9 cellular contexts compared by ENCODE assay signal in genomic region chr2:65397122-65397521, GRCh38. TPM values are rescaled to one million over a fixed set of nuclear protein-coding genes. Genes with fewer than 3 reads are reported as not detected.
DNase-seq lines count a peak whose midpoint lies in the region; ATAC-seq and TF ChIP-seq lines count a peak whose summit lies in the region.
"Had no signal": no experiment of that assay in that cellular context is flagged by ENCODE, and none has a peak within 500 bp of the region (broad histone marks: within the 10 kb centered on the region; RNA-seq: fewer than 3 reads in every experiment).

No MANE protein-coding gene starts in this region.

- intact Hi-C loops in right lobe of liver (cut with DNase I) = no loop called here

- H3K27ac Mint-ChIP-seq in T-helper 1 cell treated with Interleukin-12 subunit alpha and Interleukin-12 subunit beta and Interleukin-4 antibody, amounts not matched to agents 30 μg/mL and 1 μg/mL, for 36 hours = peak overlapping the region; percentile 13

- H3K27me3 Mint-ChIP-seq in T-helper 1 cell treated with Interleukin-12 subunit alpha and Interleukin-12 subunit beta and Interleukin-4 antibody, amounts not matched to agents 30 μg/mL and 1 μg/mL, for 36 hours (ENCODE audit: low read depth) = peaks cover 3% of the 10 kb centered on the region

- peaks cover 7% of the 10 kb centered on the region for H3K36me3 Mint-ChIP-seq in T-helper 1 cell treated with Interleukin-12 subunit alpha and Interleukin-12 subunit beta and Interleukin-4 antibody, amounts not matched to agents 30 μg/mL and 1 μg/mL, for 36 hours (ENCODE audit: low read depth)

- H4K20me1 ChIP-seq in Karpas-422 (ENCODE audit: insufficient read depth, low read depth, low read length) = peaks cover 78% of the 10 kb centered on the region

- WGBS in right lobe of liver (ENCODE audit: insufficient coverage, low coverage, low lambda C conversion rate, missing lambda C conversion rate) = 38% methylated on average over 1 of the region's 2 CpGs

- ATAC-seq in right lobe of liver (peak in 1 of 4 donors; percentile 6), HG03025 (IDR thresholded peaks at IDR 0.05; ENCODE audit: low FRiP score, unreplicated experiment) (no peak)

- H3K9me3 ChIP-seq in right lobe of liver = no peaks in the 10 kb centered on the region
- no peaks in the 10 kb centered on the region for H3K9me3 ChIP-seq in Karpas-422 (ENCODE audit: low read length)
- no peaks in the 10 kb centered on the region for H3K9me3 ChIP-seq in BE2C

- H3K4me2 ChIP-seq in Karpas-422 (ENCODE audit: low read depth, low read length, poor library complexity, severe bottlenecking) = no peak overlapping the region

- H3K27me3 ChIP-seq in right lobe of liver (no peaks in the 10 kb centered on the region), Karpas-422 (ENCODE audit: low read length) (0 out of 2 replicates have a peak, but pooled peaks cover 4% of the 10 kb centered on the region), BE2C (no peaks in the 10 kb centered on the region)

- H2AFZ ChIP-seq in Karpas-422 (ENCODE audit: low read length) = no peak overlapping the region

- TF ChIP-seq CTCF in right lobe of liver (IDR thresholded peaks at IDR 0.05) (no peak), BE2C (IDR thresholded peaks at IDR 0.05; ENCODE audit: low read depth, low read length) (no peak)

- no peaks in the 10 kb centered on the region for H3K79me2 ChIP-seq in Karpas-422 (ENCODE audit: low read length)

- H3K4me3 ChIP-seq in right lobe of liver (no peak overlapping the region), Karpas-422 (ENCODE audit: low read length) (no peak overlapping the region), BE2C (ENCODE audit: low read depth, low read length) (no peak overlapping the region)

- DNase-seq in stimulated activated CD4-positive, alpha-beta T cell treated with anti-CD3 and anti-CD28 coated beads, Interleukin-15, amount 100 ng/mL, for 24 hours = peak; percentile 36
- DNase-seq in stimulated activated CD4-positive, alpha-beta T cell treated with anti-CD3 and anti-CD28 coated beads, Interleukin-12 subunit alpha, Interleukin-12 subunit beta, amount 100 ng/mL, for 4 hours = no peak
- DNase-seq in right lobe of liver (no peak), Karpas-422 (no peak), hippocampal formation (lab: John Stamatoyannopoulos, UW) (no peak), BE2C (no peak)
- DNase-seq: stimulated activated naive CD4-positive, alpha-beta T cell had no signal

- no peaks in the 10 kb centered on the region for H3K36me3 ChIP-seq in right lobe of liver
- no peaks in the 10 kb centered on the region for H3K36me3 ChIP-seq in Karpas-422 (ENCODE audit: insufficient read depth, low read length)
- H3K36me3 ChIP-seq in BE2C = no peaks in the 10 kb centered on the region

- no peak overlapping the region for H3K9ac ChIP-seq in Karpas-422 (ENCODE audit: low read length)

- no peak for TF ChIP-seq POLR2A in right lobe of liver (IDR thresholded peaks at IDR 0.05)

- H3K9me3 Mint-ChIP-seq in T-helper 1 cell treated with Interleukin-12 subunit alpha and Interleukin-12 subunit beta and Interleukin-4 antibody, amounts not matched to agents 30 μg/mL and 1 μg/mL, for 36 hours = no peaks in the 10 kb centered on the region

- no peaks in the 10 kb centered on the region for H3K9me2 ChIP-seq in Karpas-422 (replicated peaks; ENCODE audit: insufficient read depth, low read length)

- no peak overlapping the region for H3K4me3 Mint-ChIP-seq in T-helper 1 cell treated with Interleukin-12 subunit alpha and Interleukin-12 subunit beta and Interleukin-4 antibody, amounts not matched to agents 30 μg/mL and 1 μg/mL, for 36 hours

- peaks cover 0 to 33% (median 15%) of the 10 kb centered on the region in 4 donors for H3K4me1 ChIP-seq in right lobe of liver
- peaks cover 35% of the 10 kb centered on the region for H3K4me1 ChIP-seq in Karpas-422 (ENCODE audit: low read length)
- no peaks in the 10 kb centered on the region for H3K4me1 ChIP-seq in BE2C

- peak overlapping the region in 2 of 3 donors; percentile 16 to 27 for H3K27ac ChIP-seq in right lobe of liver
- H3K27ac ChIP-seq in Karpas-422 (ENCODE audit: low read length) = no peak overlapping the region

- peaks cover 31% of the 10 kb centered on the region for H3K4me1 Mint-ChIP-seq in T-helper 1 cell treated with Interleukin-12 subunit alpha and Interleukin-12 subunit beta and Interleukin-4 antibody, amounts not matched to agents 30 μg/mL and 1 μg/mL, for 36 hours (ENCODE audit: low read depth)

RNA-seq across cellular contexts. Expression of gene SPRED2, which starts 35.3 kb away (rescaled TPM):
- total RNA-seq in right lobe of liver = 10 to 100 TPM; 11.0 to 22.5 (median 15.2) TPM
- total RNA-seq in Karpas-422 (2014; rRNA removed; shearing (Covaris generic); ENCODE audit: low replicate concordance) = 11.9 and 13.9 TPM in 2 replicates
- polyA plus RNA-seq in BE2C (2012; ENCODE audit: insufficient read depth, insufficient read length, low read depth) = 82.1 TPM
